8 cellular contexts compared by ENCODE assay signal in the genomic region with DNA sequence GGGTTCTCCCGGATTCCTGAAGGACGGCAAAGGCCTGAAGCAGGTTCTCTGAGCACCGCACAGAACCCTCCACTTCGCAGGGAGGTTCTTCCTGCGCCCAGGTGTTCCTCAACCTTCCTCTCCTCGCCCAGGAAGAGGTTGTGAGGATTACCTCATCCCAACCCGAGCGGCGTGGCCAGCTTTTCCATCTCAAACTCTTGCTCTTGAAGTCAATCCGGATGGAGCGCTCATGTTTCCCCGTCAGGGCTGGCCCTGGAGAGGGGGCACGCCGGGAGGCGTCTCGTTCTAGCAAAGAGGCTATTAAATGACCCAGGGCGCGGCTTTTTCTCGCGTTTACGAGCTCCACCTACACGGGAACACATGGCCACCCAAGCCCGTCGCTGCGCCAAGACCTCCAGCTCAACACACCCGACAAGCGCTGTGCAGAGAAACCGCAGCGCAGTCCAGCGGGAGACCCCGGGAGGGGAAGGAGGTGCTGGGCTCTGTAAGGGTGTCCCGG. TPM values are rescaled to one million over a fixed set of nuclear protein-coding genes. Genes with fewer than 3 reads are reported as not detected.
DNase-seq lines count a peak whose midpoint lies in the region; ATAC-seq, FAIRE-seq and TF ChIP-seq lines count a peak whose summit lies in the region.

No MANE protein-coding gene starts in this region.

- intact Hi-C loops in uterus (cut with DNase I; ENCODE audit: low total_unique reads), result no loop called here

- H3K4me3 Mint-ChIP-seq in T-helper 2 cell treated with Interferon-gamma antibody and Interleukin-4, amounts not matched to agents 5 μg/mL and 100 μg/mL, for 36 hours, result peak overlapping the region; percentile 98

- no peaks in the 10 kb centered on the region for H3K9me3 Mint-ChIP-seq in T-helper 2 cell treated with Interferon-gamma antibody and Interleukin-4, amounts not matched to agents 5 μg/mL and 100 μg/mL, for 36 hours

- H3K9me3 ChIP-seq in uterus, result no peaks in the 10 kb centered on the region

- no peaks in the 10 kb centered on the region for H3K27me3 ChIP-seq in uterus

- TF ChIP-seq POLR2A in GM12891 (IDR thresholded peaks at IDR 0.05; ENCODE audit: low read depth, low read length) (no peak), uterus (IDR thresholded peaks at IDR 0.05) (no peak)

- DNase-seq in 8988T (peak; percentile 48), GM12891 (ENCODE audit: insufficient read length, low spot score) (peak; percentile 69), NCI-H1694 treated with DMSO at 0.1 percent for 48 hours (lab: John Stamatoyannopoulos, UW) (peak; percentile 89), epithelial cell of proximal tubule (ENCODE audit: low read depth) (no peak), mucosa of gallbladder (ENCODE audit: low spot score) (peak; percentile 45), uterus (no peak)
- no peak for DNase-seq in T-helper 2 cell treated with Interferon-gamma antibody and Interleukin-4, amounts not matched to agents 5 μg/mL and 100 μg/mL, for 36 hours (ENCODE audit: low spot score)

- H3K36me3 ChIP-seq in uterus, result no peaks in the 10 kb centered on the region

- H3K27ac Mint-ChIP-seq in T-helper 2 cell treated with Interferon-gamma antibody and Interleukin-4, amounts not matched to agents 5 μg/mL and 100 μg/mL, for 36 hours, result peak overlapping the region; percentile 93

- FAIRE-seq in GM12891 (lab: Jason Lieb, UNC), result peak; percentile 66

- TF ChIP-seq CTCF in epithelial cell of proximal tubule (conservative IDR thresholded peaks at IDR 0.05; ENCODE audit: low read depth, low read length) (no peak), uterus (IDR thresholded peaks at IDR 0.05) (no peak)

- peak overlapping the region; percentile 88 for H3K4me3 ChIP-seq in epithelial cell of proximal tubule (ENCODE audit: low read depth, low read length)
- peak overlapping the region; percentile 76 to 88 for H3K4me3 ChIP-seq in uterus

- no peaks in the 10 kb centered on the region for H3K27me3 Mint-ChIP-seq in T-helper 2 cell treated with Interferon-gamma antibody and Interleukin-4, amounts not matched to agents 5 μg/mL and 100 μg/mL, for 36 hours (ENCODE audit: low read depth)

- H3K36me3 Mint-ChIP-seq in T-helper 2 cell treated with Interferon-gamma antibody and Interleukin-4, amounts not matched to agents 5 μg/mL and 100 μg/mL, for 36 hours (ENCODE audit: low read depth), result peaks cover 16% of the 10 kb centered on the region

- ATAC-seq in HG02943 (IDR thresholded peaks at IDR 0.05; ENCODE audit: low read depth, unreplicated experiment), result peak; percentile 25

- H3K4me1 Mint-ChIP-seq in T-helper 2 cell treated with Interferon-gamma antibody and Interleukin-4, amounts not matched to agents 5 μg/mL and 100 μg/mL, for 36 hours (ENCODE audit: low read depth), result peaks cover 19% of the 10 kb centered on the region

- H3K4me1 ChIP-seq in uterus, result no peaks in the 10 kb centered on the region

- peak overlapping the region; percentile 96 to 98 for H3K27ac ChIP-seq in uterus

TF ChIP-seq in GM12891, 5 proteins besides CTCF, POLR2A, EP300 and RAD21:
- TF ChIP-seq TAF1 (IDR thresholded peaks at IDR 0.05; ENCODE audit: low read depth, low read length), result no peak; the same call in 1 of the 2 replicates
TF ChIP-seq in GM12891: peak in this region for 0.

RNA-seq across cellular contexts. Expression of a gene that starts 0.6 kb away (rescaled TPM):
- 38.2 TPM for polyA plus RNA-seq in GM12891 (2012; ENCODE audit: low read depth, missing spikeins)
- total RNA-seq in epithelial cell of proximal tubule (90.4 and 154 TPM in 2 replicates), mucosa of gallbladder (173 TPM), uterus (100 to 1,000 TPM in 2 of 4 donors, 10 to 100 TPM in 2; 45.9 to 219 (median 97.1) TPM)

RNA-seq across cellular contexts. Expression of a gene that starts 51.0 kb away (rescaled TPM):
- 0.24 TPM for polyA plus RNA-seq in GM12891 (2012; ENCODE audit: low read depth, missing spikeins)
- total RNA-seq in epithelial cell of proximal tubule (26.3 and 30.1 TPM in 2 replicates), mucosa of gallbladder (10.1 TPM), uterus (10 to 100 TPM in 1 of 4 donors, 1 to 10 TPM in 3; 3.5 to 12.6 (median 7.4) TPM)

Comparison
In these comparisons a context has a peak if more than half of its experiments do, and no peak if none do; other contexts are left out.
1. DNase-seq: peak in 8988T (single experiment), GM12891 (single experiment), NCI-H1694 treated with DMSO at 0.1 percent for 48 hours (single experiment) and mucosa of gallbladder (single experiment); none in T-helper 2 cell treated with Interferon-gamma antibody and Interleukin-4, amounts not matched to agents 5 μg/mL and 100 μg/mL, for 36 hours (single experiment), epithelial cell of proximal tubule (single experiment) and uterus (0 of 2).